In genomic region chrX:15988661-15989603, GRCh38 we compare ENCODE assay signal across 9 cellular contexts.
DNase-seq lines count a peak whose midpoint lies in the region; ATAC-seq and TF ChIP-seq lines count a peak whose summit lies in the region.
"Had no signal": no experiment of that assay in that cellular context is flagged by ENCODE, and none has a peak within 500 bp of the region (broad histone marks: within the 10 kb centered on the region; RNA-seq: fewer than 3 reads in every experiment).

No MANE protein-coding gene starts in this region.

- peaks cover 28% of the 10 kb centered on the region for H3K4me1 Mint-ChIP-seq in neural crest cell

- H3K27ac ChIP-seq in IMR-90 (ENCODE audit: insufficient read depth, low read length) (no peak overlapping the region; the same call in 1 of the 2 replicates), suprapubic skin (no peak overlapping the region)

- dilution Hi-C loops in IMR-90 (cut with HindIII; ENCODE audit: low sequenced_read_pairs, unreplicated experiment): no loop called here

- no TSS peak for BruUV-seq in IMR-90 (replicated peaks; lab: Mats Ljungman, UMichigan)

- peak overlapping the region; percentile 86 for H3K27ac Mint-ChIP-seq in neural crest cell (ENCODE audit: unreplicated experiment)

- DNase-seq in EL (peak; percentile 66), IMR-90 (peak; percentile 82), cerebellar cortex (ENCODE audit: low spot score) (peak; percentile 0), neural crest cell (ENCODE audit: low read depth, low spot score) (no peak), OCI-M2 (lab: John Stamatoyannopoulos, UW; ENCODE audit: unreplicated experiment) (no peak), NCI-H1092 treated with DMSO at 0.1 percent for 48 hours (lab: John Stamatoyannopoulos, UW) (no peak), suprapubic skin (ENCODE audit: low spot score in 2 of 2) (no peak)
- DNase-seq in activated CD4-positive, alpha-beta T cell treated with anti-CD3 and anti-CD28 coated beads for 48 hours: no peak
- DNase-seq: stimulated activated CD4-positive, alpha-beta T cell treated with anti-CD3 and anti-CD28 coated beads, Interleukin-1b, Interleukin-23, amount 100 ng/mL, for 48 hours had no signal

- no peak overlapping the region for H2AFZ ChIP-seq in IMR-90 (replicated peaks; ENCODE audit: low read length, poor library complexity)

- H3K9me3 Mint-ChIP-seq in neural crest cell: peaks cover 7% of the 10 kb centered on the region

- H3K4me1 ChIP-seq in IMR-90 (ENCODE audit: control insufficient read depth, insufficient read depth, low read length) (no peaks in the 10 kb centered on the region), suprapubic skin (no peaks in the 10 kb centered on the region)

- WGBS in IMR-90 (ENCODE audit: extremely low coverage in 2 of 2, insufficient read length in 1 of 2), 2 experiments: no CpG with 5 or more reads among the region's 5 CpGs
- 57% methylated on average over 5 of the region's 5 CpGs for WGBS in suprapubic skin

- TF ChIP-seq POLR2A in IMR-90 (IDR thresholded peaks at IDR 0.05; ENCODE audit: low read depth, low read length) (no peak), suprapubic skin (IDR thresholded peaks at IDR 0.05) (no peak)

- CTCF ChIA-PET in IMR-90 (lab: Yijun Ruan, JAX): interaction anchor here (0.7 kb wide), 1 partner anchor 58 kb away, joined by 3 read pairs; no protein-coding TSS in a partner anchor

- H2BK120ac ChIP-seq in IMR-90 (ENCODE audit: low read depth, low read length): peak overlapping the region; percentile 73

- H2AK5ac ChIP-seq in IMR-90 (ENCODE audit: low read depth, low read length): 0 out of 2 replicates have a peak overlapping the region, but pooled peaks have one; percentile 9

- in situ Hi-C loops in IMR-90 (cut with MboI; ENCODE audit: low sequenced_read_pairs): no loop called here

- H3K18ac ChIP-seq in IMR-90 (ENCODE audit: low read depth, low read length): peak overlapping the region; percentile 16; the same call in 1 of the 2 replicates

- H2BK5ac ChIP-seq in IMR-90 (ENCODE audit: low read depth, low read length, poor library complexity, severe bottlenecking): peak overlapping the region; percentile 48

- H3K9me3 ChIP-seq in IMR-90 (ENCODE audit: control insufficient read depth, insufficient read depth, low read length) (no peaks in the 10 kb centered on the region), suprapubic skin (no peaks in the 10 kb centered on the region)

- no peaks in the 10 kb centered on the region for H4K20me1 ChIP-seq in IMR-90 (ENCODE audit: insufficient read depth, low read length)

- H3K4me2 ChIP-seq in IMR-90 (ENCODE audit: low read depth, low read length): no peak overlapping the region

- H2BK15ac ChIP-seq in IMR-90 (ENCODE audit: low read depth, low read length): peak overlapping the region; percentile 76; the same call in 1 of the 3 replicates

- no peak overlapping the region; the same call in 1 of the 2 replicates for H4K5ac ChIP-seq in IMR-90 (ENCODE audit: low read depth, low read length)

- no peaks in the 10 kb centered on the region for H3K27me3 Mint-ChIP-seq in neural crest cell (ENCODE audit: low read depth)

- peak overlapping the region; percentile 75; the same call in 1 of the 2 replicates for H3K14ac ChIP-seq in IMR-90 (replicated peaks; ENCODE audit: low read depth, low read length)

- POLR2A ChIA-PET in IMR-90 (lab: Charles Lee; ENCODE audit: unreplicated experiment): no interaction called here

- peak; percentile 70 for ATAC-seq in IMR-90 (ENCODE audit: low read depth)

- intact Hi-C loops in IMR-90 (cut with micrococcal nuclease): no loop called here

- H4K8ac ChIP-seq in IMR-90 (ENCODE audit: low read depth in 2 of 2, low read length in 2 of 2): peak overlapping the region; percentile 63 to 66; a peak in 3 of 4 replicates

- H2BK20ac ChIP-seq in IMR-90 (ENCODE audit: low read depth, low read length): peak overlapping the region; percentile 73

- H3K79me1 ChIP-seq in IMR-90 (ENCODE audit: low read depth in 1 of 2, low read length in 2 of 2): no peaks in the 10 kb centered on the region

- TF ChIP-seq RAD21 in IMR-90 (IDR thresholded peaks at IDR 0.05; ENCODE audit: low read length): no peak

- H3K9ac ChIP-seq in IMR-90 (ENCODE audit: low read depth, low read length): no peak overlapping the region

- H3K4me3 Mint-ChIP-seq in neural crest cell: peak overlapping the region; percentile 5

- H3K36me3 ChIP-seq in IMR-90 (ENCODE audit: control insufficient read depth, insufficient read depth, low read length) (no peaks in the 10 kb centered on the region), suprapubic skin (no peaks in the 10 kb centered on the region)

- H3K4me3 ChIP-seq in IMR-90 (ENCODE audit: insufficient read depth, low read depth, low read length) (no peak overlapping the region), suprapubic skin (no peak overlapping the region)

- H3K27me3 ChIP-seq in IMR-90 (ENCODE audit: control insufficient read depth, insufficient read depth, low read length) (no peaks in the 10 kb centered on the region), suprapubic skin (no peaks in the 10 kb centered on the region)

- H2AK9ac ChIP-seq in IMR-90 (replicated peaks; ENCODE audit: low read depth, low read length, poor library complexity): no peak overlapping the region

- TF ChIP-seq CTCF in IMR-90 (conservative IDR thresholded peaks at IDR 0.05; ENCODE audit: low read depth, low read length) (no peak), neural crest cell (conservative IDR thresholded peaks at IDR 0.05) (no peak), suprapubic skin (IDR thresholded peaks at IDR 0.05) (no peak)

- H3K4ac ChIP-seq in IMR-90 (ENCODE audit: low read depth, low read length): peak overlapping the region; percentile 15

- H3K56ac ChIP-seq in IMR-90 (ENCODE audit: extremely low read depth, insufficient read depth, low read length): no peak overlapping the region; the same call in 1 of the 2 replicates

- H3K23ac ChIP-seq in IMR-90 (ENCODE audit: low read depth, low read length): peak overlapping the region; percentile 51; the same call in 1 of the 2 replicates

- TF ChIP-seq EP300 in suprapubic skin (IDR thresholded peaks at IDR 0.05): no peak

- peak overlapping the region; percentile 11; the same call in 1 of the 2 replicates for H4K91ac ChIP-seq in IMR-90 (ENCODE audit: insufficient read depth, low read depth, low read length)

- H3K9me1 ChIP-seq in IMR-90 (ENCODE audit: insufficient read depth, low read length): 0 out of 2 replicates have a peak, but pooled peaks cover 3% of the 10 kb centered on the region

- peaks cover 2% of the 10 kb centered on the region for H3K36me3 Mint-ChIP-seq in neural crest cell (ENCODE audit: low read depth)

TF ChIP-seq in IMR-90, 13 proteins besides CTCF, POLR2A, EP300 and RAD21:
- TF ChIP-seq BHLHE40 (IDR thresholded peaks at IDR 0.05; ENCODE audit: low read depth, low read length): no peak
- TF ChIP-seq FOS (IDR thresholded peaks at IDR 0.05; ENCODE audit: low read depth, low read length): no peak
- no peak for TF ChIP-seq CEBPB (IDR thresholded peaks at IDR 0.05; ENCODE audit: low read depth, low read length)
- no peak for TF ChIP-seq CHD1 (IDR thresholded peaks at IDR 0.05; ENCODE audit: low read depth, low read length)
TF ChIP-seq in IMR-90: peak in this region for 0.

Comparison
In these comparisons a context has a peak if more than half of its experiments do, and no peak if none do; other contexts are left out.
1. DNase-seq: peak in EL (single experiment), IMR-90 (single experiment) and cerebellar cortex (single experiment); none in neural crest cell (single experiment), activated CD4-positive, alpha-beta T cell treated with anti-CD3 and anti-CD28 coated beads for 48 hours (single experiment), OCI-M2 (single experiment), NCI-H1092 treated with DMSO at 0.1 percent for 48 hours (single experiment) and suprapubic skin (0 of 2).